In genomic region chr10:80408198-80409085, GRCh38 we compare ENCODE assay signal across 8 cellular contexts. TPM values are rescaled to one million over a fixed set of nuclear protein-coding genes. Genes with fewer than 3 reads are reported as not detected.
DNase-seq lines count a peak whose midpoint lies in the region; ATAC-seq, FAIRE-seq and TF ChIP-seq lines count a peak whose summit lies in the region.

TSS of gene PRXL2A (plus strand) at chr10:80408551. CDS start at chr10:80420468, 11,917 bp downstream.

- no peaks in the 10 kb centered on the region for H3K36me3 ChIP-seq in kidney (ENCODE audit: control insufficient read depth in 1 of 2, insufficient read depth in 2 of 2, low read length in 2 of 2)

- no peak for TF ChIP-seq CTCF in kidney (IDR thresholded peaks at IDR 0.05; ENCODE audit: borderline replicate concordance, extremely low read depth, insufficient read depth)

- ATAC-seq in GM18499 (IDR thresholded peaks at IDR 0.05; ENCODE audit: insufficient read depth, unreplicated experiment) (peak; percentile 57), HG02642 (IDR thresholded peaks at IDR 0.05; ENCODE audit: poor library complexity, unreplicated experiment) (peak; percentile 96)
- ATAC-seq in activated CD4-positive, CD25-positive, alpha-beta regulatory T cell treated with anti-CD3 and anti-CD28 coated beads, Interleukin-2, amount 50 U/mL, for 24 hours: peak; percentile 88 to 90

- peak within 1 kb of the TSS; percentile 96 for H3K27ac ChIP-seq in caudate nucleus (ENCODE audit: low read depth, low read length)
- H3K27ac ChIP-seq in kidney (ENCODE audit: low read depth in 2 of 2, low read length in 2 of 2): peak within 1 kb of the TSS; percentile 86 to 92

- DNase-seq in NCI-H1436 (lab: John Stamatoyannopoulos, UW) (peak; percentile 83), caudate nucleus (lab: John Stamatoyannopoulos, UW) (peak in 58 of 61 donors; percentile 26 to 90 (median 73)), kidney (peak; percentile 94), urothelium cell line (ENCODE audit: low spot score) (no peak)
- DNase-seq in stimulated activated CD4-positive, alpha-beta T cell treated with anti-CD3 and anti-CD28 coated beads, Interleukin-15, amount 100 ng/mL, for 24 hours: peak; percentile 91

- peak within 1 kb of the TSS; percentile 74 to 84 for H3K9ac ChIP-seq in kidney (ENCODE audit: low read length in 2 of 2)

- peaks cover 28 to 33% of the 10 kb centered on the region in 2 donors for H3K4me1 ChIP-seq in kidney (ENCODE audit: control insufficient read depth in 1 of 2, insufficient read depth in 1 of 2, low read depth in 1 of 2, low read length in 2 of 2)

- intact Hi-C loops in kidney (cut with DNase I): no loop called here

- H3K9me3 ChIP-seq in kidney (ENCODE audit: control insufficient read depth in 1 of 2, low read length in 2 of 2): no peaks in the 10 kb centered on the region

- FAIRE-seq in kidney (lab: Jason Lieb, UNC) (no peak), urothelium cell line (lab: Jason Lieb, UNC) (no peak)

- peak within 1 kb of the TSS; percentile 72 to 79 for H3K4me3 ChIP-seq in kidney (ENCODE audit: low read length in 2 of 2)

RNA-seq across cellular contexts. Expression of gene PRXL2A, which starts in this region (rescaled TPM):
- total RNA-seq in kidney: 69.4 TPM
- polyA plus RNA-seq in kidney (ENCODE audit: insufficient read depth, low read depth, low replicate concordance): 101 TPM
